ENCODE assay signal across 7 cellular contexts in genomic region chr17:10618202-10618635, GRCh38. TPM values are rescaled to one million over a fixed set of nuclear protein-coding genes. Genes with fewer than 3 reads are reported as not detected.
DNase-seq lines count a peak whose midpoint lies in the region; FAIRE-seq and TF ChIP-seq lines count a peak whose summit lies in the region.

No MANE protein-coding gene starts in this region.

- no peak overlapping the region for H2AK5ac ChIP-seq in H9 (ENCODE audit: insufficient read length, low read length)

- H3K27me3 ChIP-seq in H9 (ENCODE audit: insufficient read depth, low read length) = no peaks in the 10 kb centered on the region

- no peak overlapping the region for H2BK12ac ChIP-seq in H9 (ENCODE audit: insufficient read length, low read depth, low read length)

- FAIRE-seq in kidney (lab: Jason Lieb, UNC) = no peak

- H3K18ac ChIP-seq in H9 (ENCODE audit: insufficient read length, low read depth, low read length) = no peak overlapping the region

- no peak overlapping the region for H2BK120ac ChIP-seq in H9 (ENCODE audit: low read depth, low read length, poor library complexity, severe bottlenecking)

- H3K27ac Mint-ChIP-seq in H9 = no peak overlapping the region

- H3K79me2 ChIP-seq in H9 (ENCODE audit: insufficient read depth, low read length) = no peaks in the 10 kb centered on the region

- no peak overlapping the region for H4K91ac ChIP-seq in H9 (ENCODE audit: insufficient read length, low read depth, low read length)

- peak; percentile 96 for TF ChIP-seq CTCF in GM12864 (IDR thresholded peaks at IDR 0.05; ENCODE audit: low read depth, low read length, missing control alignments)
- peak; percentile 93 for TF ChIP-seq CTCF in H9 (conservative IDR thresholded peaks at IDR 0.05)
- TF ChIP-seq CTCF in kidney (IDR thresholded peaks at IDR 0.05; ENCODE audit: borderline replicate concordance, extremely low read depth, insufficient read depth) = peak; percentile 85

- WGBS in H9 (ENCODE audit: extremely low coverage, insufficient read length, low lambda C conversion rate) = no CpG with 5 or more reads among the region's 7 CpGs

- no peak overlapping the region for H3K4me3 Mint-ChIP-seq in H9

- in situ Hi-C loops in T47D (cut with HindIII; ENCODE audit: low pct_unique_long_range_greater_than_20kb, low sequenced_read_pairs) = no loop called here

- no peak overlapping the region for H4K5ac ChIP-seq in H9 (ENCODE audit: insufficient read length, low read depth, low read length)

- no peaks in the 10 kb centered on the region for H3K79me1 ChIP-seq in H9 (ENCODE audit: insufficient read depth, low read depth, low read length, poor library complexity, severe bottlenecking)

- no peak overlapping the region for H3K14ac ChIP-seq in H9 (ENCODE audit: insufficient read depth, low read length)

- H2BK20ac ChIP-seq in H9 (ENCODE audit: low read depth, low read length, poor library complexity, severe bottlenecking) = no peak overlapping the region

- no peak overlapping the region for H2BK15ac ChIP-seq in H9 (ENCODE audit: low read depth, low read length)

- H3K4me2 ChIP-seq in H9 (ENCODE audit: insufficient read depth, insufficient read length, low read length) = no peak overlapping the region

- no peak overlapping the region for H3K4ac ChIP-seq in H9 (ENCODE audit: low read depth, low read length)

- H3K23ac ChIP-seq in H9 (ENCODE audit: insufficient read length, low read depth, low read length) = no peak overlapping the region

- intact Hi-C loops in kidney (cut with DNase I) = loop anchor here (10.0 kb wide), 1 partner anchor 693 kb away; no protein-coding TSS in a partner anchor

- no peaks in the 10 kb centered on the region for H3K27me3 Mint-ChIP-seq in H9 (ENCODE audit: low read depth)

- no peaks in the 10 kb centered on the region for H3K36me3 ChIP-seq in kidney (ENCODE audit: control insufficient read depth in 1 of 2, insufficient read depth in 2 of 2, low read length in 2 of 2)

- H3K56ac ChIP-seq in H9 (ENCODE audit: insufficient read length, low read depth, low read length) = no peak overlapping the region

- no peaks in the 10 kb centered on the region; a peak in 1 of 7 replicates for H3K36me3 Mint-ChIP-seq in H9 (ENCODE audit: insufficient read depth in 1 of 3, low read depth in 3 of 3)

- no peaks in the 10 kb centered on the region for H4K20me1 ChIP-seq in H9 (ENCODE audit: control insufficient read depth, insufficient read depth, insufficient read length)

- no peak overlapping the region for H2AFZ ChIP-seq in H9 (ENCODE audit: low read length)

- H3K4me1 ChIP-seq in H9 (ENCODE audit: insufficient read depth, low read length) = no peaks in the 10 kb centered on the region
- H3K4me1 ChIP-seq in kidney (ENCODE audit: control insufficient read depth in 1 of 2, insufficient read depth in 1 of 2, low read depth in 1 of 2, low read length in 2 of 2) = no peaks in the 10 kb centered on the region

- no peak overlapping the region for H3T11ph ChIP-seq in H9 (ENCODE audit: low read length)

- peaks cover 16 to 17% of the 10 kb centered on the region in 2 experiments for H3K4me1 Mint-ChIP-seq in H9

- H4K8ac ChIP-seq in H9 (replicated peaks; ENCODE audit: insufficient read length, low read depth, low read length) = no peak overlapping the region

- no peak overlapping the region for H3K4me3 ChIP-seq in GM12864 (ENCODE audit: low read depth, low read length)
- no peak overlapping the region for H3K4me3 ChIP-seq in kidney (ENCODE audit: low read length in 2 of 2)

- H3K27ac ChIP-seq in H9 (ENCODE audit: insufficient read length, low read depth, low read length) (no peak overlapping the region), kidney (ENCODE audit: low read depth in 2 of 2, low read length in 2 of 2) (no peak overlapping the region)

- H3K9me3 Mint-ChIP-seq in H9 = peaks cover 0 to 2% of the 10 kb centered on the region in 2 experiments; a peak in 1 of 5 replicates

- DNase-seq in GM12864 (ENCODE audit: low read depth) = peak; percentile 26
- peak; percentile 94 for DNase-seq in H9
- DNase-seq in NCI-H1105 treated with DMSO at 0.1 percent for 48 hours (lab: John Stamatoyannopoulos, UW) = peak; percentile 69
- DNase-seq in UCSD-AML1 (lab: John Stamatoyannopoulos, UW; ENCODE audit: unreplicated experiment) = peak; percentile 57
- peak; percentile 41 to 80 for DNase-seq in T47D (ENCODE audit: low read depth in 1 of 2, low spot score in 1 of 2)
- DNase-seq in kidney = no peak
- peak; percentile 64 for DNase-seq in stimulated activated CD4-positive, alpha-beta T cell treated with anti-CD3 and anti-CD28 coated beads, Interleukin-1b, Interleukin-23, amount 100 ng/mL, for 48 hours

- no peak overlapping the region for H2BK5ac ChIP-seq in H9 (ENCODE audit: insufficient read length, low read length)

- H3K23me2 ChIP-seq in H9 (ENCODE audit: insufficient read length, low read depth, low read length, poor library complexity, severe bottlenecking) = no peaks in the 10 kb centered on the region

- H3K9me3 ChIP-seq in H9 (ENCODE audit: control insufficient read depth, low read depth, low read length) (no peaks in the 10 kb centered on the region), kidney (ENCODE audit: control insufficient read depth in 1 of 2, low read length in 2 of 2) (no peaks in the 10 kb centered on the region)

- H3K9ac ChIP-seq in H9 (ENCODE audit: extremely low read depth, insufficient read length, low read length) (no peak overlapping the region), kidney (ENCODE audit: low read length in 2 of 2) (no peak overlapping the region)

RNA-seq across cellular contexts. Expression of gene MYH3, which starts 38.9 kb away (rescaled TPM):
- total RNA-seq in H9 (2021) (1.9 and 2.9 TPM in 2 replicates), kidney (2.9 TPM)
- 2.5 TPM for polyA plus RNA-seq in kidney (ENCODE audit: insufficient read depth, low read depth, low replicate concordance)
